ENCODE assay signal across 8 cellular contexts in the genomic region with DNA sequence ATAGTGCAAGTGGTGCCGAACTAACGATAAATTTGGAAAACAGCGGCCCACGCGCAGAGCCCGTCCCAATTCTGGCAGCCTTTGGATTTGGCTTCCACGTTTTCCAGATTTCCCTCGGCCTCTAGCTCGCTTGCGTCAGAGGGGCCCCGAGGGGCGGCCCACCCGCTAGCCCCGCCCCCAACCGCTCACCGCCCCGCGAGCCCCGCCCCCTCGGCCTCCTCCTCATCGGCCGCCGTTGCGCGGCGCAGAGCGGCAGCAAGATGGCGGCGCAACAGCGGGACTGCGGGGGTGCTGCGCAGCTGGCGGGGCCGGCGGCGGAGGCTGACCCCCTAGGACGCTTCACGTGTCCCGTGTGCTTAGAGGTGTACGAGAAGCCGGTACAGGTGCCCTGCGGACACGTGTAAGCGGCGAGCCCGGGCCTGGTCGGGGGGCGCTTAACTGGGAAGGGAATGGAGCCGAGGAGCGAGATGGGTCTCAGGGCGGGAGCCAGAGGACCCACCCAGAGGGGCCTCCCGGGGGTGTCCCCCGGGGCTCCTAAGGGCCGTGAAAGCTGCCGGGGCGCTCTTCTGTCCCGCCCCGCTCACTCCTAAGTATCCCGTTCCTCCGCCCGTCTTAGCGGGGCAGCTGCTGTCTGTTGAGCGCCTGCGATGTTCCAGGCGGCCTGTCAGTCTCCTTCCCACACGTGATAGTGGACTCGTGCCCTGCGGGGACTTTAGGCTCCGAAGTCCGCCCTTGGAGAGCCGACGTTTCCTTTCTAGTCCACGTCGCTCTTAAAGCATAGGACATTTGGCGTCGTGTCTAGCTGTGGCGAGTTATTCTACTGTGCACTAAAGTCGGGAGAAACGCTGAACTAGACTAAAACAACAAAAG. TPM values are rescaled to one million over a fixed set of nuclear protein-coding genes. Genes with fewer than 3 reads are reported as not detected.
DNase-seq lines count a peak whose midpoint lies in the region; ATAC-seq, FAIRE-seq and TF ChIP-seq lines count a peak whose summit lies in the region.

A gene with protein sequence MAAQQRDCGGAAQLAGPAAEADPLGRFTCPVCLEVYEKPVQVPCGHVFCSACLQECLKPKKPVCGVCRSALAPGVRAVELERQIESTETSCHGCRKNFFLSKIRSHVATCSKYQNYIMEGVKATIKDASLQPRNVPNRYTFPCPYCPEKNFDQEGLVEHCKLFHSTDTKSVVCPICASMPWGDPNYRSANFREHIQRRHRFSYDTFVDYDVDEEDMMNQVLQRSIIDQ (plus strand): TSS at position 245 of the 870 bp plus-strand sequence. CDS start 16 bp downstream, at position 261.

- peaks cover 50% of the 10 kb centered on the region for H3K79me2 ChIP-seq in keratinocyte (ENCODE audit: control insufficient read depth, insufficient read depth, low read length)

- H3K9me1 ChIP-seq in keratinocyte (ENCODE audit: control insufficient read depth, extremely low read depth, insufficient read depth, low read length), result peaks cover 2% of the 10 kb centered on the region

- POLR2A ChIA-PET in A673 (lab: Charles Lee; ENCODE audit: low non-redundant PET), result no interaction called here

- no peaks in the 10 kb centered on the region for H3K9me3 ChIP-seq in A673 (ENCODE audit: low read depth, low read length, poor library complexity, severe bottlenecking)
- no peaks in the 10 kb centered on the region for H3K9me3 ChIP-seq in keratinocyte (ENCODE audit: control insufficient read depth, low read depth, low read length)

- peaks cover 16% of the 10 kb centered on the region for H3K4me1 ChIP-seq in A673 (ENCODE audit: insufficient read depth, low read length, poor library complexity, severe bottlenecking)
- peaks cover 18% of the 10 kb centered on the region for H3K4me1 ChIP-seq in keratinocyte (ENCODE audit: control insufficient read depth, extremely low read depth, insufficient read depth, low read length)

- H3K4me3 ChIP-seq in A673 (ENCODE audit: low read depth, low read length, poor library complexity, severe bottlenecking), result peak within 1 kb of the TSS; percentile 90
- peak within 1 kb of the TSS; percentile 62 to 95 (median 75) for H3K4me3 ChIP-seq in keratinocyte (ENCODE audit: control insufficient read depth in 2 of 3, extremely low read depth in 1 of 3, insufficient read depth in 2 of 3, low read depth in 1 of 3, low read length in 3 of 3)

- intact Hi-C loops in A673 (cut with micrococcal nuclease; ENCODE audit: unreplicated experiment), result no loop called here

- peak within 1 kb of the TSS; percentile 78 for H3K9ac ChIP-seq in keratinocyte (ENCODE audit: control insufficient read depth, extremely low read depth, insufficient read depth, low read length)

- TF ChIP-seq CTCF in A673 (conservative IDR thresholded peaks at IDR 0.05; ENCODE audit: low read depth, low read length), result no peak
- TF ChIP-seq CTCF in keratinocyte (optimal IDR thresholded peaks at IDR 0.05 in 1 of 3, IDR thresholded peaks at IDR 0.05 in 1 of 3, conservative IDR thresholded peaks at IDR 0.05 in 1 of 3; ENCODE audit: extremely low read depth in 1 of 3, insufficient read depth in 2 of 3, low read length in 3 of 3), result no peak

- H3K4me2 ChIP-seq in keratinocyte (ENCODE audit: control insufficient read depth, extremely low read depth, insufficient read depth, low read depth, low read length), result peak within 1 kb of the TSS; percentile 95

- peak; percentile 95 for DNase-seq in A673 (ENCODE audit: low spot score)
- DNase-seq in NCI-H460 (ENCODE audit: extremely low read depth, low read depth), result peak; percentile 84
- DNase-seq in activated CD4-positive, alpha-beta T cell treated with anti-CD3 and anti-CD28 coated beads for 1 hour, result peak; percentile 86
- DNase-seq in cerebellar cortex (ENCODE audit: low spot score), result peak; percentile 92
- DNase-seq in keratinocyte (ENCODE audit: low read depth, low spot score), result no peak
- DNase-seq in stimulated activated CD4-positive, alpha-beta T cell treated with anti-CD3 and anti-CD28 coated beads, Interleukin-12 subunit alpha, Interleukin-12 subunit beta, amount 100 ng/mL, for 48 hours (ENCODE audit: low read depth in 2 of 3, low spot score in 1 of 3), result peak; percentile 84 to 93 (median 89)

- CTCF ChIA-PET in A673 (lab: Charles Lee), result no interaction called here

- no TSS peak for BruUV-seq in A673 (replicated peaks; lab: Mats Ljungman, UMichigan)

- ATAC-seq in GM18861 (IDR thresholded peaks at IDR 0.05; ENCODE audit: unreplicated experiment) (peak; percentile 62), HG03139 (IDR thresholded peaks at IDR 0.05; ENCODE audit: unreplicated experiment) (peak; percentile 54)

- H4K20me1 ChIP-seq in keratinocyte (ENCODE audit: control insufficient read depth, extremely low read depth, insufficient read depth, low read length), result peaks cover 5% of the 10 kb centered on the region

- dilution Hi-C loops in keratinocyte (cut with MboI; ENCODE audit: extremely low pct_ligation_motif_present, low sequenced_read_pairs), result no loop called here

- H3K36me3 ChIP-seq in A673 (ENCODE audit: insufficient read depth, low read length, poor library complexity, severe bottlenecking) (peaks cover 19% of the 10 kb centered on the region), keratinocyte (ENCODE audit: control insufficient read depth in 2 of 2, extremely low read depth in 1 of 2, insufficient read depth in 2 of 2, low read length in 2 of 2) (peaks cover 6 to 16% of the 10 kb centered on the region in 2 experiments)

- H2AFZ ChIP-seq in keratinocyte (ENCODE audit: control insufficient read depth, low read length), result peak within 1 kb of the TSS; percentile 81

- FAIRE-seq in keratinocyte (lab: Jason Lieb, UNC), result no peak

- no peaks in the 10 kb centered on the region for H3K27me3 ChIP-seq in A673 (replicated peaks; ENCODE audit: insufficient read depth, low read depth, low read length, poor library complexity)
- no peaks in the 10 kb centered on the region for H3K27me3 ChIP-seq in keratinocyte (ENCODE audit: control insufficient read depth, extremely low read depth, insufficient read depth, low read length)

- H3K27ac ChIP-seq in A673 (ENCODE audit: low read depth, low read length, poor library complexity, severe bottlenecking) (peak within 1 kb of the TSS; percentile 88), keratinocyte (ENCODE audit: control insufficient read depth, insufficient read depth, low read length) (peak within 1 kb of the TSS; percentile 57)

RNA-seq across cellular contexts. Expression of the gene that starts here (rescaled TPM):
- total RNA-seq in A673 (2021), result 83.6 and 90.0 TPM in 2 replicates
- 48.5 and 51.9 TPM in 2 replicates for total RNA-seq in NCI-H460 (2014; rRNA removed; shearing (Covaris generic))
- 110 and 112 TPM in 2 replicates for polyA plus RNA-seq in NCI-H460 (2014; cell fraction: nucleus; rRNA removed)
- polyA plus RNA-seq in keratinocyte, result 41.0 to 61.2 TPM (median 58.4 TPM) in 3 replicates
- 26.6 TPM for polyA plus RNA-seq in keratinocyte (2011; ENCODE audit: low read depth)
- polyA plus RNA-seq in keratinocyte (2011; cell fraction: cytosol; rRNA removed), result 44.0 and 51.7 TPM in 2 replicates
- polyA plus RNA-seq in keratinocyte (2011; cell fraction: nucleus; rRNA removed), result 53.4 and 56.8 TPM in 2 replicates
- polyA plus RNA-seq in keratinocyte (2012; ENCODE audit: low replicate concordance), result 39.7 and 52.4 TPM in 2 replicates
- 30.7 to 49.3 TPM (median 32.4 TPM) in 3 replicates for polyA minus RNA-seq in keratinocyte
- polyA minus RNA-seq in keratinocyte (2011; cell fraction: cytosol; rRNA and poly(A)+ RNA removed), result 56.6 TPM
- 16.2 and 25.1 TPM in 2 replicates for polyA minus RNA-seq in keratinocyte (2011; cell fraction: nucleus; rRNA and poly(A)+ RNA removed)
